Comparison of ENCODE assay signal across 9 cellular contexts in the genomic region with DNA sequence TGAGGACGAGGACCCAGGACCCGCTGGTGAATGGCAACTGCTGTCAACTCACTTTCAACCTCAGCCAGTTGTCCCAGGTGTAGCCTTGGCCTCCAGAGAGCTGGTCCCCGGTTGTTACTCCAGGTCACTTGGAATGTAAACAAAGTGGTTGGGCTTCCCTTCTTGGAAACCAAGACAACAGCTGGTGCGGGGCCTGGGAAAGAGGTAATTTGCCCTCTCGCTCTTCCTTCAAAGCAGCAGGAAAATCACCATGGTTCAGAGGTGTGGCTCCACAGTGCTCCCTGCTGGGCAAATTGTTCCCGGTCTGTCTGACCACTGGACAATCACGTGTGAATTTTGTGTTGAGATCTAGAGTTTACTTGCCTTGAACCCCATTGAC. TPM values are rescaled to one million over a fixed set of nuclear protein-coding genes. Genes with fewer than 3 reads are reported as not detected.
A peak's percentile ranks its signal among the peaks of the same experiment; 100 is the strongest.
DNase-seq lines count a peak whose midpoint lies in the region; ATAC-seq, FAIRE-seq and TF ChIP-seq lines count a peak whose summit lies in the region.
"Had no signal": no experiment of that assay in that cellular context is flagged by ENCODE, and none has a peak within 500 bp of the region (broad histone marks: within the 10 kb centered on the region; RNA-seq: fewer than 3 reads in every experiment).

No MANE protein-coding gene starts in this region.

- no peak overlapping the region for H3K27ac ChIP-seq in kidney (ENCODE audit: low read depth in 2 of 2, low read length in 2 of 2)

- no peaks in the 10 kb centered on the region for H3K9me3 Mint-ChIP-seq in stimulated activated effector memory CD8-positive, alpha-beta T cell treated with anti-CD3 and anti-CD28 coated beads, Interleukin-12 subunit alpha, Interleukin-12 subunit beta, amount 100 ng/mL, for 72 hours
- H3K9me3 Mint-ChIP-seq: stimulated activated naive CD8-positive, alpha-beta T cell treated with anti-CD3 and anti-CD28 coated beads, Interleukin-15, Interleukin-2, amounts not matched to agents 100 ng/mL and 50 ng/mL, for 24 hours had no signal

- FAIRE-seq in kidney (lab: Jason Lieb, UNC) = no peak

- no peak overlapping the region for H3K9ac ChIP-seq in kidney (ENCODE audit: low read length in 2 of 2)

- H3K4me1 Mint-ChIP-seq in stimulated activated effector memory CD8-positive, alpha-beta T cell treated with anti-CD3 and anti-CD28 coated beads, Interleukin-12 subunit alpha, Interleukin-12 subunit beta, amount 100 ng/mL, for 72 hours = no peaks in the 10 kb centered on the region

- H3K36me3 Mint-ChIP-seq in stimulated activated effector memory CD8-positive, alpha-beta T cell treated with anti-CD3 and anti-CD28 coated beads, Interleukin-12 subunit alpha, Interleukin-12 subunit beta, amount 100 ng/mL, for 72 hours = no peaks in the 10 kb centered on the region

- no peaks in the 10 kb centered on the region for H3K9me3 ChIP-seq in kidney (ENCODE audit: control insufficient read depth in 1 of 2, low read length in 2 of 2)

- H3K27ac Mint-ChIP-seq in stimulated activated effector memory CD8-positive, alpha-beta T cell treated with anti-CD3 and anti-CD28 coated beads, Interleukin-12 subunit alpha, Interleukin-12 subunit beta, amount 100 ng/mL, for 72 hours = no peak overlapping the region
- H3K27ac Mint-ChIP-seq: stimulated activated naive CD8-positive, alpha-beta T cell treated with anti-CD3 and anti-CD28 coated beads, Interleukin-15, Interleukin-2, amounts not matched to agents 100 ng/mL and 50 ng/mL, for 24 hours had no signal

- H3K4me3 Mint-ChIP-seq in stimulated activated effector memory CD8-positive, alpha-beta T cell treated with anti-CD3 and anti-CD28 coated beads, Interleukin-12 subunit alpha, Interleukin-12 subunit beta, amount 100 ng/mL, for 72 hours = no peak overlapping the region
- H3K4me3 Mint-ChIP-seq: stimulated activated naive CD8-positive, alpha-beta T cell treated with anti-CD3 and anti-CD28 coated beads, Interleukin-15, Interleukin-2, amounts not matched to agents 100 ng/mL and 50 ng/mL, for 24 hours had no signal

- intact Hi-C loops in kidney (cut with DNase I) = no loop called here

- in situ Hi-C loops in GM13976 (cut with MboI; ENCODE audit: low sequenced_read_pairs, unreplicated experiment) = no loop called here

- peak; percentile 9 for TF ChIP-seq CTCF in GM13976 (IDR thresholded peaks at IDR 0.05; ENCODE audit: borderline replicate concordance, control extremely low read depth, extremely low read depth, insufficient read depth, missing control alignments)
- peak; percentile 44 for TF ChIP-seq CTCF in kidney (IDR thresholded peaks at IDR 0.05; ENCODE audit: borderline replicate concordance, extremely low read depth, insufficient read depth)

- no peak overlapping the region for H3K4me3 ChIP-seq in kidney (ENCODE audit: low read length in 2 of 2)

- no peaks in the 10 kb centered on the region for H3K4me1 ChIP-seq in kidney (ENCODE audit: control insufficient read depth in 1 of 2, insufficient read depth in 1 of 2, low read depth in 1 of 2, low read length in 2 of 2)

- no peak for ATAC-seq in HG03442 (IDR thresholded peaks at IDR 0.05; ENCODE audit: unreplicated experiment)
- ATAC-seq in stimulated activated effector memory CD8-positive, alpha-beta T cell treated with anti-CD3 and anti-CD28 coated beads, Interleukin-12 subunit alpha, Interleukin-12 subunit beta, amount 100 ng/mL, for 72 hours = no peak

- no peaks in the 10 kb centered on the region for H3K36me3 ChIP-seq in kidney (ENCODE audit: control insufficient read depth in 1 of 2, insufficient read depth in 2 of 2, low read length in 2 of 2)

- DNase-seq in AG20443 (ENCODE audit: low spot score) (peak; percentile 68), GM13976 (ENCODE audit: low spot score) (no peak), SKM-1 (lab: John Stamatoyannopoulos, UW; ENCODE audit: unreplicated experiment) (peak; percentile 34), kidney (no peak), KG1 (lab: John Stamatoyannopoulos, UW) (no peak), HPDE6-E6E7 (ENCODE audit: extremely low spot score) (no peak)
- no peak for DNase-seq in stimulated activated effector memory CD8-positive, alpha-beta T cell treated with anti-CD3 and anti-CD28 coated beads, Interleukin-12 subunit alpha, Interleukin-12 subunit beta, amount 100 ng/mL, for 72 hours (ENCODE audit: low spot score in 2 of 2)

RNA-seq across cellular contexts. Expression of a gene that starts 15.0 kb away (rescaled TPM):
- 0.28 TPM for total RNA-seq in kidney
- 0.11 TPM for polyA plus RNA-seq in kidney (ENCODE audit: insufficient read depth, low read depth, low replicate concordance)

Comparison
In these comparisons a context has a peak if more than half of its experiments do, and no peak if none do; other contexts are left out.
1. DNase-seq: peak in AG20443 (single experiment) and SKM-1 (single experiment); none in GM13976 (single experiment), kidney (single experiment), KG1 (single experiment), HPDE6-E6E7 (single experiment) and stimulated activated effector memory CD8-positive, alpha-beta T cell treated with anti-CD3 and anti-CD28 coated beads, Interleukin-12 subunit alpha, Interleukin-12 subunit beta, amount 100 ng/mL, for 72 hours (0 of 2).